In the genomic region with DNA sequence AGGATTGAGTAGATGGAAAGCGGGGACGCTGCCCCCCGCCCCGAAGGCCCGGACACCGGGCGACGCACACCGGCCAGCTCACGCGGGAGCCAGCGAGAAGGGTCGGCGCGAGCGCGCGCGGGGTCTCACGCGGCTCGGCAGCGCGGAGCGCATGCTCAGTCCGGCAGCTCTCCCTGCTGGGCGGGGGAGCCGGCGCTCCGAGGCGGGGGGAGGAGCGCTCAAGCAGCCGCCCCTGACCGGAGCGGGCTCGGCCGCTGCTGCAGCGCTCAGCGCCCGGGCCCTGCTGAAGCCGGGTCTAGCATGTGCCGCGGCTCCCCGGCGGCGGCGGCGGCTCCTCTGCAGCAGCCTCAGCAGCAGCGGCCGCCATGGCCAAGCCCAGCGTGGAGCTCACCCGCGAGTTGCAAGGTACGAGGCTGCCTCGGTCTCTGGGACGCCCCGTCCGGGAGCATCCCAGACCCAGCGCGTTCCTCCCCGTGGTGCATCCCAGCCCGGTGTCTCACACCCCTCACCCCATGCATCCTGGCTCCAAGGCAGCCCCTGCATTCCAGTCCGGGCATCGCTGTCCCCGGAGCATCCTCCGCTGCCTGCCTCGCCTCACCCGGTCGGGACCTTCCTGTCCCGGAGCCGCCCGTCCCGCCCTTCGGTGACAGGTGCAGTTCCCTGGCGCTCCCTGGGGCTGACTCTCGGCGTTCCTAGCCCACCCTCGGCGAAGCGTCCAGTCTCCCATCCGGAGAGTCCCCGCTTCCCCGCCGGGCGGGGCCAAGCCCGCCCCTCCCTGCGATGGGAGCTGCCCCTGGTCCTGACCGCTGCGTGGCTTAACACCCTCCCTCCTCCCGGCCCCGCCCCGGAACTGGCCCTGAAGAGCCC, we compare ENCODE assay signal across 1 cellular context.
A peak's percentile ranks its signal among the peaks of the same experiment; 100 is the strongest.
TF ChIP-seq lines count a peak whose summit lies in the region.

A gene with protein sequence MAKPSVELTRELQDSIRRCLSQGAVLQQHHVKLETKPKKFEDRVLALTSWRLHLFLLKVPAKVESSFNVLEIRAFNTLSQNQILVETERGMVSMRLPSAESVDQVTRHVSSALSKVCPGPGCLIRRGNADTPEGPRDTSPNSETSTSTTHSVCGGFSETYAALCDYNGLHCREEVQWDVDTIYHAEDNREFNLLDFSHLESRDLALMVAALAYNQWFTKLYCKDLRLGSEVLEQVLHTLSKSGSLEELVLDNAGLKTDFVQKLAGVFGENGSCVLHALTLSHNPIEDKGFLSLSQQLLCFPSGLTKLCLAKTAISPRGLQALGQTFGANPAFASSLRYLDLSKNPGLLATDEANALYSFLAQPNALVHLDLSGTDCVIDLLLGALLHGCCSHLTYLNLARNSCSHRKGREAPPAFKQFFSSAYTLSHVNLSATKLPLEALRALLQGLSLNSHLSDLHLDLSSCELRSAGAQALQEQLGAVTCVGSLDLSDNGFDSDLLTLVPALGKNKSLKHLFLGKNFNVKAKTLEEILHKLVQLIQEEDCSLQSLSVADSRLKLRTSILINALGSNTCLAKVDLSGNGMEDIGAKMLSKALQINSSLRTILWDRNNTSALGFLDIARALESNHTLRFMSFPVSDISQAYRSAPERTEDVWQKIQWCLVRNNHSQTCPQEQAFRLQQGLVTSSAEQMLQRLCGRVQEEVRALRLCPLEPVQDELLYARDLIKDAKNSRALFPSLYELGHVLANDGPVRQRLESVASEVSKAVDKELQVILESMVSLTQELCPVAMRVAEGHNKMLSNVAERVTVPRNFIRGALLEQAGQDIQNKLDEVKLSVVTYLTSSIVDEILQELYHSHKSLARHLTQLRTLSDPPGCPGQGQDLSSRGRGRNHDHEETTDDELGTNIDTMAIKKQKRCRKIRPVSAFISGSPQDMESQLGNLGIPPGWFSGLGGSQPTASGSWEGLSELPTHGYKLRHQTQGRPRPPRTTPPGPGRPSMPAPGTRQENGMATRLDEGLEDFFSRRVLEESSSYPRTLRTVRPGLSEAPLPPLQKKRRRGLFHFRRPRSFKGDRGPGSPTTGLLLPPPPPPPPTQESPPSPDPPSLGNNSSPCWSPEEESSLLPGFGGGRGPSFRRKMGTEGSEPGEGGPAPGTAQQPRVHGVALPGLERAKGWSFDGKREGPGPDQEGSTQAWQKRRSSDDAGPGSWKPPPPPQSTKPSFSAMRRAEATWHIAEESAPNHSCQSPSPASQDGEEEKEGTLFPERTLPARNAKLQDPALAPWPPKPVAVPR (N-terminal part only) (plus strand): TSS at position 221 of the 867 bp plus-strand sequence. CDS start 145 bp downstream, at position 366.

TF ChIP-seq in K562, 482 proteins besides CTCF, POLR2A, EP300 and RAD21 (continued from another document):
- TF ChIP-seq, protein P1, sequence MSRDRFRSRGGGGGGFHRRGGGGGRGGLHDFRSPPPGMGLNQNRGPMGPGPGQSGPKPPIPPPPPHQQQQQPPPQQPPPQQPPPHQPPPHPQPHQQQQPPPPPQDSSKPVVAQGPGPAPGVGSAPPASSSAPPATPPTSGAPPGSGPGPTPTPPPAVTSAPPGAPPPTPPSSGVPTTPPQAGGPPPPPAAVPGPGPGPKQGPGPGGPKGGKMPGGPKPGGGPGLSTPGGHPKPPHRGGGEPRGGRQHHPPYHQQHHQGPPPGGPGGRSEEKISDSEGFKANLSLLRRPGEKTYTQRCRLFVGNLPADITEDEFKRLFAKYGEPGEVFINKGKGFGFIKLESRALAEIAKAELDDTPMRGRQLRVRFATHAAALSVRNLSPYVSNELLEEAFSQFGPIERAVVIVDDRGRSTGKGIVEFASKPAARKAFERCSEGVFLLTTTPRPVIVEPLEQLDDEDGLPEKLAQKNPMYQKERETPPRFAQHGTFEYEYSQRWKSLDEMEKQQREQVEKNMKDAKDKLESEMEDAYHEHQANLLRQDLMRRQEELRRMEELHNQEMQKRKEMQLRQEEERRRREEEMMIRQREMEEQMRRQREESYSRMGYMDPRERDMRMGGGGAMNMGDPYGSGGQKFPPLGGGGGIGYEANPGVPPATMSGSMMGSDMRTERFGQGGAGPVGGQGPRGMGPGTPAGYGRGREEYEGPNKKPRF (IDR thresholded peaks at IDR 0.05; ENCODE audit: low read depth, low read length) = no peak
- TF ChIP-seq ZNF699 (CRISPR knock-in tag; IDR thresholded peaks at IDR 0.05; ENCODE audit: insufficient replicate concordance) = no peak
- TF ChIP-seq HNRNPH1 (optimal IDR thresholded peaks at IDR 0.05; ENCODE audit: low read depth, low read length) = no peak
- TF ChIP-seq TBL1XR1 (IDR thresholded peaks at IDR 0.05; ENCODE audit: low read length in 2 of 2) = no peak
- TF ChIP-seq LCOR (CRISPR knock-in tag; IDR thresholded peaks at IDR 0.05) = no peak
- TF ChIP-seq ZNF263 (CRISPR knock-in tag; IDR thresholded peaks at IDR 0.05; ENCODE audit: borderline replicate concordance) = 0 out of 2 replicates have a peak, but pooled peaks have one; percentile 30
- TF ChIP-seq SRSF7 (optimal IDR thresholded peaks at IDR 0.05; ENCODE audit: low read depth, low read length) = no peak
- TF ChIP-seq SMAD1 (IDR thresholded peaks at IDR 0.05; ENCODE audit: low read depth, low read length, partially characterized antibody) = no peak
- no peak for TF ChIP-seq ZEB2 (IDR thresholded peaks at IDR 0.05)
- no peak for TF ChIP-seq FOXA3 (CRISPR knock-in tag; conservative IDR thresholded peaks at IDR 0.05 in 1 of 2, IDR thresholded peaks at IDR 0.05 in 1 of 2)
- no peak for TF ChIP-seq MBD2 (IDR thresholded peaks at IDR 0.05; ENCODE audit: borderline replicate concordance, low read depth)
- peak; percentile 67 for TF ChIP-seq POLR2G (IDR thresholded peaks at IDR 0.05; ENCODE audit: low read depth, low read length)
- no peak for TF ChIP-seq MAFF (IDR thresholded peaks at IDR 0.05; ENCODE audit: low read length)
- TF ChIP-seq, protein P2, sequence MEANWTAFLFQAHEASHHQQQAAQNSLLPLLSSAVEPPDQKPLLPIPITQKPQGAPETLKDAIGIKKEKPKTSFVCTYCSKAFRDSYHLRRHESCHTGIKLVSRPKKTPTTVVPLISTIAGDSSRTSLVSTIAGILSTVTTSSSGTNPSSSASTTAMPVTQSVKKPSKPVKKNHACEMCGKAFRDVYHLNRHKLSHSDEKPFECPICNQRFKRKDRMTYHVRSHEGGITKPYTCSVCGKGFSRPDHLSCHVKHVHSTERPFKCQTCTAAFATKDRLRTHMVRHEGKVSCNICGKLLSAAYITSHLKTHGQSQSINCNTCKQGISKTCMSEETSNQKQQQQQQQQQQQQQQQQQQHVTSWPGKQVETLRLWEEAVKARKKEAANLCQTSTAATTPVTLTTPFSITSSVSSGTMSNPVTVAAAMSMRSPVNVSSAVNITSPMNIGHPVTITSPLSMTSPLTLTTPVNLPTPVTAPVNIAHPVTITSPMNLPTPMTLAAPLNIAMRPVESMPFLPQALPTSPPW (CRISPR knock-in tag; IDR thresholded peaks at IDR 0.05) = peak; percentile 79
- TF ChIP-seq, protein P3, sequence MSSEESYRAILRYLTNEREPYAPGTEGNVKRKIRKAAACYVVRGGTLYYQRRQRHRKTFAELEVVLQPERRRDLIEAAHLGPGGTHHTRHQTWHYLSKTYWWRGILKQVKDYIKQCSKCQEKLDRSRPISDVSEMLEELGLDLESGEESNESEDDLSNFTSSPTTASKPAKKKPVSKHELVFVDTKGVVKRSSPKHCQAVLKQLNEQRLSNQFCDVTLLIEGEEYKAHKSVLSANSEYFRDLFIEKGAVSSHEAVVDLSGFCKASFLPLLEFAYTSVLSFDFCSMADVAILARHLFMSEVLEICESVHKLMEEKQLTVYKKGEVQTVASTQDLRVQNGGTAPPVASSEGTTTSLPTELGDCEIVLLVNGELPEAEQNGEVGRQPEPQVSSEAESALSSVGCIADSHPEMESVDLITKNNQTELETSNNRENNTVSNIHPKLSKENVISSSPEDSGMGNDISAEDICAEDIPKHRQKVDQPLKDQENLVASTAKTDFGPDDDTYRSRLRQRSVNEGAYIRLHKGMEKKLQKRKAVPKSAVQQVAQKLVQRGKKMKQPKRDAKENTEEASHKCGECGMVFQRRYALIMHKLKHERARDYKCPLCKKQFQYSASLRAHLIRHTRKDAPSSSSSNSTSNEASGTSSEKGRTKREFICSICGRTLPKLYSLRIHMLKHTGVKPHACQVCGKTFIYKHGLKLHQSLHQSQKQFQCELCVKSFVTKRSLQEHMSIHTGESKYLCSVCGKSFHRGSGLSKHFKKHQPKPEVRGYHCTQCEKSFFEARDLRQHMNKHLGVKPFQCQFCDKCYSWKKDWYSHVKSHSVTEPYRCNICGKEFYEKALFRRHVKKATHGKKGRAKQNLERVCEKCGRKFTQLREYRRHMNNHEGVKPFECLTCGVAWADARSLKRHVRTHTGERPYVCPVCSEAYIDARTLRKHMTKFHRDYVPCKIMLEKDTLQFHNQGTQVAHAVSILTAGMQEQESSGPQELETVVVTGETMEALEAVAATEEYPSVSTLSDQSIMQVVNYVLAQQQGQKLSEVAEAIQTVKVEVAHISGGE (CRISPR knock-in tag; IDR thresholded peaks at IDR 0.05) = no peak
- no peak for TF ChIP-seq EZH2 (IDR thresholded peaks at IDR 0.05; ENCODE audit: borderline replicate concordance, low read depth, low read length)
- TF ChIP-seq RBBP5 (IDR thresholded peaks at IDR 0.05; ENCODE audit: borderline replicate concordance, insufficient read depth, low read length, poor library complexity, severe bottlenecking) = no peak
- TF ChIP-seq ZNF232 (CRISPR knock-in tag; IDR thresholded peaks at IDR 0.05) = no peak
- TF ChIP-seq SMC3 (conservative IDR thresholded peaks at IDR 0.05; ENCODE audit: insufficient read depth, low read depth, low read length) = no peak
- TF ChIP-seq ETV1 (tag; conservative IDR thresholded peaks at IDR 0.05; ENCODE audit: low read depth) = 0 out of 2 replicates have a peak, but pooled peaks have one; percentile 62
- TF ChIP-seq HIVEP1 (CRISPR knock-in tag; IDR thresholded peaks at IDR 0.05) = no peak
- TF ChIP-seq, protein P4, sequence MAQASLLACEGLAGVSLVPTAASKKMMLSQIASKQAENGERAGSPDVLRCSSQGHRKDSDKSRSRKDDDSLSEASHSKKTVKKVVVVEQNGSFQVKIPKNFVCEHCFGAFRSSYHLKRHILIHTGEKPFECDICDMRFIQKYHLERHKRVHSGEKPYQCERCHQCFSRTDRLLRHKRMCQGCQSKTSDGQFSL (CRISPR knock-in tag; IDR thresholded peaks at IDR 0.05) = 0 out of 2 replicates have a peak, but pooled peaks have one; percentile 12
- TF ChIP-seq, protein P4 (tag; IDR thresholded peaks at IDR 0.05) = no peak
- no peak for TF ChIP-seq CEBPG (CRISPR knock-in tag; IDR thresholded peaks at IDR 0.05)
- TF ChIP-seq CEBPG (tag; conservative IDR thresholded peaks at IDR 0.05 in 1 of 2, IDR thresholded peaks at IDR 0.05 in 1 of 2) = no peak
- no peak for TF ChIP-seq ZNF695 (CRISPR knock-in tag; IDR thresholded peaks at IDR 0.05)
- TF ChIP-seq HMG20A (CRISPR knock-in tag; conservative IDR thresholded peaks at IDR 0.05) = no peak
- TF ChIP-seq FOS (IDR thresholded peaks at IDR 0.05; ENCODE audit: extremely low read depth, insufficient read length) = no peak
- TF ChIP-seq NFIC (IDR thresholded peaks at IDR 0.05) = no peak
- TF ChIP-seq, protein P5, sequence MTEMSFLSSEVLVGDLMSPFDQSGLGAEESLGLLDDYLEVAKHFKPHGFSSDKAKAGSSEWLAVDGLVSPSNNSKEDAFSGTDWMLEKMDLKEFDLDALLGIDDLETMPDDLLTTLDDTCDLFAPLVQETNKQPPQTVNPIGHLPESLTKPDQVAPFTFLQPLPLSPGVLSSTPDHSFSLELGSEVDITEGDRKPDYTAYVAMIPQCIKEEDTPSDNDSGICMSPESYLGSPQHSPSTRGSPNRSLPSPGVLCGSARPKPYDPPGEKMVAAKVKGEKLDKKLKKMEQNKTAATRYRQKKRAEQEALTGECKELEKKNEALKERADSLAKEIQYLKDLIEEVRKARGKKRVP (CRISPR knock-in tag; IDR thresholded peaks at IDR 0.05) = no peak
- TF ChIP-seq TCF7 (IDR thresholded peaks at IDR 0.05; ENCODE audit: borderline replicate concordance) = no peak
- peak; percentile 89 for TF ChIP-seq EHMT2 (IDR thresholded peaks at IDR 0.05)
- TF ChIP-seq EWSR1 (IDR thresholded peaks at IDR 0.05; ENCODE audit: borderline replicate concordance, low read depth, partially characterized antibody) = no peak
- no peak for TF ChIP-seq ZNF561 (CRISPR knock-in tag; conservative IDR thresholded peaks at IDR 0.05)
- TF ChIP-seq, protein P6, sequence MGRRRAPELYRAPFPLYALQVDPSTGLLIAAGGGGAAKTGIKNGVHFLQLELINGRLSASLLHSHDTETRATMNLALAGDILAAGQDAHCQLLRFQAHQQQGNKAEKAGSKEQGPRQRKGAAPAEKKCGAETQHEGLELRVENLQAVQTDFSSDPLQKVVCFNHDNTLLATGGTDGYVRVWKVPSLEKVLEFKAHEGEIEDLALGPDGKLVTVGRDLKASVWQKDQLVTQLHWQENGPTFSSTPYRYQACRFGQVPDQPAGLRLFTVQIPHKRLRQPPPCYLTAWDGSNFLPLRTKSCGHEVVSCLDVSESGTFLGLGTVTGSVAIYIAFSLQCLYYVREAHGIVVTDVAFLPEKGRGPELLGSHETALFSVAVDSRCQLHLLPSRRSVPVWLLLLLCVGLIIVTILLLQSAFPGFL (CRISPR knock-in tag; IDR thresholded peaks at IDR 0.05) = no peak
- no peak for TF ChIP-seq SPI1 (IDR thresholded peaks at IDR 0.05; ENCODE audit: borderline replicate concordance, low read depth, low read length)
- no peak for TF ChIP-seq SNRNP70 (optimal IDR thresholded peaks at IDR 0.05; ENCODE audit: low read depth, low read length)
- no peak for TF ChIP-seq NFYB (IDR thresholded peaks at IDR 0.05; ENCODE audit: extremely low read depth, insufficient read length)
- no peak for TF ChIP-seq POLR3G (IDR thresholded peaks at IDR 0.05; ENCODE audit: extremely low read depth, insufficient read length, insufficient replicate concordance)
